In the genomic region with DNA sequence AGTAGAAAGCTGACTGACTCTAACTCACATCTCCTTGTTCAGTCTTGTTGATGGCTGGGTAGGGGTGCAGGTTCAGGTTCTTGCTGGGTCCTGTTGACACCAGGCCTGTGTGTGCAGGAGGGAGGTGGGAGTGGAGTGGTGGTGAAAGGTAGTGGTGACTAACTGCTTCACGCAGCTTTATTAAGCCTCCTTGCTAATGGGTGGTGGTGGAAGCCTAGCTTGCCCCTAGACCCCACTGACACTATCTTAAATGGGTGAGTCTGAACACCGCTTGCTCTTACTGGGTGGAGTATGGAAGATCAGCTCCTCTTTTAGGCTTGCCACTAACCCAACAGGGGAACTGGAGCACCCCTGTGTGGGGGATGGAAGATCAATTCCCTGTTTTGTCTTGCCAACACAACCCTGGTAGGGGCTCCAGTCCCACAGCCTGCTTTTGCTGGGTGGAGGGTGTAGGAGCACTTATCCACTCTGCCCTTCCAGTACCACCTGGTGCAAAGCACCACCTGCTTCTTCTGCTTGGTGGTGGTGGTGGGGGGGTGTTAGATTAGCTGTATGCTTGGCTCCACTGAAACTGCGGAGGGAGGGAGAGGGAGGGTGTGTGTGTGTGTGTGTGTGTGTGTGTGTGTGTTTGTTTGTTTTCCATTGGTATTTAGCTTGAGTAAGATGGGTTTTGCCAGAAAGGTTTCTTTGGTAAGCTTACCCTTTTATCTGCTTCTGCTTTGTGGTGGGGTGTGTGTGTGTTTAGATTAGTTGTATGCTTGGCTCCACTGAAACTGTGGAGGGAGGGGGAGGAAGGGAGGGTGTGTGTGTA, we compare ENCODE assay signal across 10 cellular contexts. TPM values are rescaled to one million over a fixed set of nuclear protein-coding genes. Genes with fewer than 3 reads are reported as not detected.
A peak's percentile ranks its signal among the peaks of the same experiment; 100 is the strongest.
DNase-seq lines count a peak whose midpoint lies in the region; ATAC-seq and TF ChIP-seq lines count a peak whose summit lies in the region.
"Had no signal": no experiment of that assay in that cellular context is flagged by ENCODE, and none has a peak within 500 bp of the region (broad histone marks: within the 10 kb centered on the region; RNA-seq: fewer than 3 reads in every experiment).

No MANE protein-coding gene starts in this region.

- H3K4ac ChIP-seq in trophoblast cell (ENCODE audit: low read depth, low read length), result peak overlapping the region; percentile 80

- no peak overlapping the region for H3K18ac ChIP-seq in trophoblast cell (ENCODE audit: low read length)

- H2AFZ ChIP-seq in MM.1S (ENCODE audit: low read length), result no peak overlapping the region
- no peak overlapping the region for H2AFZ ChIP-seq in trophoblast cell (ENCODE audit: insufficient read depth, low read length, poor library complexity)

- DNase-seq in activated CD4-positive, alpha-beta T cell treated with anti-CD3 and anti-CD28 coated beads, Interleukin-2, amount 10 ng/mL, durations not matched to agents 24 days and 14 days, result peak; percentile 62
- no peak for DNase-seq in activated CD4-positive, alpha-beta T cell treated with anti-CD3 and anti-CD28 coated beads for 4 hours
- DNase-seq in MM.1S (peak; percentile 14), trophoblast cell (no peak), NCI-H187 treated with DMSO at 0.1 percent for 48 hours (lab: John Stamatoyannopoulos, UW) (no peak), DMS79 (lab: John Stamatoyannopoulos, UW) (no peak)
- no peak for DNase-seq in activated naive CD4-positive, alpha-beta T cell treated with anti-CD3 and anti-CD28 coated beads, Interleukin-2, amount 50 U/mL, for 72 hours (ENCODE audit: low spot score in 2 of 2)
- DNase-seq: kidney glomerular epithelial cell had no signal

- peak overlapping the region; percentile 87 for H3K27ac Mint-ChIP-seq in activated CD4-positive, alpha-beta T cell treated with anti-CD3 and anti-CD28 coated beads, Interleukin-2, amount 10 ng/mL, durations not matched to agents 24 days and 14 days
- H3K27ac Mint-ChIP-seq in activated naive CD4-positive, alpha-beta T cell treated with anti-CD3 and anti-CD28 coated beads, Interleukin-2, amount 50 U/mL, for 72 hours, result peak overlapping the region; percentile 36 to 69

- peak; percentile 30 to 63 for ATAC-seq in activated naive CD4-positive, alpha-beta T cell treated with anti-CD3 and anti-CD28 coated beads, Interleukin-2, amount 50 U/mL, for 72 hours
- no peak for ATAC-seq in HG02588 (IDR thresholded peaks at IDR 0.05; ENCODE audit: unreplicated experiment)

- no peaks in the 10 kb centered on the region for H3K9me2 ChIP-seq in MM.1S (replicated peaks; ENCODE audit: insufficient read depth, low read length)

- H4K12ac ChIP-seq in trophoblast cell (ENCODE audit: low read depth, low read length), result no peak overlapping the region

- no peak overlapping the region for H2BK12ac ChIP-seq in trophoblast cell (ENCODE audit: low read length)

- H3K27me3 Mint-ChIP-seq in activated CD4-positive, alpha-beta T cell treated with anti-CD3 and anti-CD28 coated beads, Interleukin-2, amount 10 ng/mL, durations not matched to agents 24 days and 14 days, result no peaks in the 10 kb centered on the region

- no peaks in the 10 kb centered on the region for H3K36me3 ChIP-seq in MM.1S (replicated peaks; ENCODE audit: insufficient read depth, low read length)
- H3K36me3 ChIP-seq in trophoblast cell (ENCODE audit: control insufficient read depth in 1 of 2, insufficient read depth in 2 of 2, low read length in 2 of 2), result no peaks in the 10 kb centered on the region

- H3K4me1 Mint-ChIP-seq in activated CD4-positive, alpha-beta T cell treated with anti-CD3 and anti-CD28 coated beads, Interleukin-2, amount 10 ng/mL, durations not matched to agents 24 days and 14 days, result peaks cover 22% of the 10 kb centered on the region

- H3K14ac ChIP-seq in trophoblast cell (ENCODE audit: low read length), result no peak overlapping the region

- no peak for TF ChIP-seq CTCF in MM.1S (IDR thresholded peaks at IDR 0.05; ENCODE audit: low read length)

- H4K91ac ChIP-seq in trophoblast cell (ENCODE audit: low read depth, low read length), result no peak overlapping the region

- peaks cover 17% of the 10 kb centered on the region; the same call in 1 of the 2 replicates for H3K4me1 ChIP-seq in MM.1S (ENCODE audit: low read length)
- peaks cover 0 to 2% of the 10 kb centered on the region in 2 experiments for H3K4me1 ChIP-seq in trophoblast cell (ENCODE audit: control insufficient read depth in 1 of 2, insufficient read depth in 2 of 2, low read length in 2 of 2)

- H3K4me3 ChIP-seq in MM.1S (ENCODE audit: low read length) (no peak overlapping the region), trophoblast cell (ENCODE audit: low read depth, low read length) (no peak overlapping the region)

- H3K36me3 Mint-ChIP-seq in activated CD4-positive, alpha-beta T cell treated with anti-CD3 and anti-CD28 coated beads, Interleukin-2, amount 10 ng/mL, durations not matched to agents 24 days and 14 days (ENCODE audit: low read depth), result peaks cover 20% of the 10 kb centered on the region
- H3K36me3 Mint-ChIP-seq in activated naive CD4-positive, alpha-beta T cell treated with anti-CD3 and anti-CD28 coated beads, Interleukin-2, amount 50 U/mL, for 72 hours, result peaks cover 0 to 24% of the 10 kb centered on the region in 2 donors

- peak overlapping the region; percentile 50 for H3K4me3 Mint-ChIP-seq in activated CD4-positive, alpha-beta T cell treated with anti-CD3 and anti-CD28 coated beads, Interleukin-2, amount 10 ng/mL, durations not matched to agents 24 days and 14 days

- no peak overlapping the region for H2AK5ac ChIP-seq in trophoblast cell (ENCODE audit: low read length)

- peaks cover 6% of the 10 kb centered on the region; the same call in 1 of the 2 replicates for H3F3A ChIP-seq in MM.1S (ENCODE audit: insufficient read depth, low read length)

- no peak overlapping the region for H2BK5ac ChIP-seq in trophoblast cell (ENCODE audit: low read depth, low read length, poor library complexity)

- no peak overlapping the region for H2BK120ac ChIP-seq in trophoblast cell (ENCODE audit: insufficient read depth, low read length, poor library complexity)

- 0 out of 2 replicates have a peak, but pooled peaks cover 6% of the 10 kb centered on the region for H4K20me1 ChIP-seq in MM.1S (ENCODE audit: insufficient read depth, low read length)

- no peak overlapping the region for H3K23ac ChIP-seq in trophoblast cell (ENCODE audit: low read length)

- no CpG with 5 or more reads among the region's 3 CpGs for WGBS in trophoblast cell (ENCODE audit: extremely low coverage, insufficient coverage, insufficient read length)

- no peaks in the 10 kb centered on the region for H3K9me3 ChIP-seq in MM.1S (replicated peaks; ENCODE audit: insufficient read depth, low read length)
- H3K9me3 ChIP-seq in trophoblast cell (ENCODE audit: insufficient read depth, low read depth, low read length), result no peaks in the 10 kb centered on the region

- H4K8ac ChIP-seq in trophoblast cell (ENCODE audit: low read depth, low read length), result no peak overlapping the region

- no peaks in the 10 kb centered on the region for H3K79me1 ChIP-seq in trophoblast cell (ENCODE audit: low read length)

- no peaks in the 10 kb centered on the region for H3K9me3 Mint-ChIP-seq in activated CD4-positive, alpha-beta T cell treated with anti-CD3 and anti-CD28 coated beads, Interleukin-2, amount 10 ng/mL, durations not matched to agents 24 days and 14 days
- peaks cover 0 to 3% of the 10 kb centered on the region in 2 donors for H3K9me3 Mint-ChIP-seq in activated naive CD4-positive, alpha-beta T cell treated with anti-CD3 and anti-CD28 coated beads, Interleukin-2, amount 50 U/mL, for 72 hours

- H3K79me2 ChIP-seq in MM.1S (ENCODE audit: low read length) (peaks cover 94% of the 10 kb centered on the region), trophoblast cell (ENCODE audit: control insufficient read depth, insufficient read depth, low read length, poor library complexity) (peaks cover 3% of the 10 kb centered on the region)

- H3K4me2 ChIP-seq in MM.1S (ENCODE audit: low read depth, low read length) (peak overlapping the region; percentile 29; the same call in 1 of the 2 replicates), trophoblast cell (ENCODE audit: low read length) (no peak overlapping the region)

- H3K9ac ChIP-seq in MM.1S (ENCODE audit: low read length), result no peak overlapping the region
- H3K9ac ChIP-seq in trophoblast cell (ENCODE audit: low read length), result no peak overlapping the region

- intact Hi-C loops in activated CD4-positive, alpha-beta T cell treated with anti-CD3 and anti-CD28 coated beads, Interleukin-2, amount 10 ng/mL, durations not matched to agents 24 days and 14 days (cut with micrococcal nuclease), result loop anchor here (2.0 kb wide), 1 partner anchor 26 kb away; the partner anchor contains the start of gene KDM6A

- H3K27me3 ChIP-seq in MM.1S (replicated peaks; ENCODE audit: insufficient read depth, low read length) (no peaks in the 10 kb centered on the region), trophoblast cell (ENCODE audit: insufficient read depth, low read length) (no peaks in the 10 kb centered on the region)

- H3K27ac ChIP-seq in MM.1S (ENCODE audit: low read length) (no peak overlapping the region), trophoblast cell (ENCODE audit: low read depth, low read length) (no peak overlapping the region)

RNA-seq across cellular contexts. Expression of gene KDM6A, which starts 25.6 kb away (rescaled TPM):
- total RNA-seq in activated CD4-positive, alpha-beta T cell treated with anti-CD3 and anti-CD28 coated beads, Interleukin-2, amount 10 ng/mL, durations not matched to agents 24 days and 14 days, result 24.2 and 26.2 TPM in 2 replicates
- total RNA-seq in activated naive CD4-positive, alpha-beta T cell treated with anti-CD3 and anti-CD28 coated beads, Interleukin-2, amount 50 U/mL, for 72 hours, result 10 to 100 TPM; 20.1 to 24.8 TPM
- polyA plus RNA-seq in trophoblast cell (2013), result 60.3 and 60.8 TPM in 2 replicates

RNA-seq across cellular contexts. Expression of gene DUSP21, which starts 54.8 kb away (rescaled TPM):
- not detected in 2 replicates for total RNA-seq in activated CD4-positive, alpha-beta T cell treated with anti-CD3 and anti-CD28 coated beads, Interleukin-2, amount 10 ng/mL, durations not matched to agents 24 days and 14 days
- total RNA-seq in activated naive CD4-positive, alpha-beta T cell treated with anti-CD3 and anti-CD28 coated beads, Interleukin-2, amount 50 U/mL, for 72 hours, result not detected
- not detected in 2 replicates for polyA plus RNA-seq in trophoblast cell (2013)
- total RNA-seq: RPMI7951 had no signal

Comparison
In these comparisons a context has a peak if more than half of its experiments do, and no peak if none do; other contexts are left out.
1. DNase-seq: peak in activated CD4-positive, alpha-beta T cell treated with anti-CD3 and anti-CD28 coated beads, Interleukin-2, amount 10 ng/mL, durations not matched to agents 24 days and 14 days (single experiment) and MM.1S (single experiment); none in activated CD4-positive, alpha-beta T cell treated with anti-CD3 and anti-CD28 coated beads for 4 hours (0 of 2), activated naive CD4-positive, alpha-beta T cell treated with anti-CD3 and anti-CD28 coated beads, Interleukin-2, amount 50 U/mL, for 72 hours (0 of 2), trophoblast cell (0 of 2), NCI-H187 treated with DMSO at 0.1 percent for 48 hours (single experiment) and DMS79 (single experiment).